Comparison of ENCODE assay signal across 1 cellular context in the genomic region with DNA sequence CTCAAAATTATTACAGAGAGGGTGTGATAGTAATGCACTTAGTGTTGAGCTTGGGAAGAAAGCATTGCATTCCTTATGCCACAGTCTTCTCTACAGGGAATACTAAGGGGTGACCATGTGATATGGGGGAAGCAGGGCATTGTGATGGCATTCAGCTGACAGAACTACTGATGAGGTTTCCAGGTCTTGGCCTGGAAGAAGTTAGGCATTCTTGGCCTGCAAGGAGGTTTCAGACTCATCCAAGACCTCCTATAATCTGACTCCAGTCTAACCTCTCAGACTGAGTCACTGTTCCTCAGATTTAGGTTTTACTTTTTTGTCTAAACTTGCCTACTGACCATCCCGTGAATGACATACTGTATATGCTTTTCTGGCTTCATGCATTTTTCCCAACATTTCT.
TF ChIP-seq lines count a peak whose summit lies in the region.

No MANE protein-coding gene starts in this region.

TF ChIP-seq in K562, 482 proteins besides CTCF, POLR2A, EP300 and RAD21:
- TF ChIP-seq SMAD1 (IDR thresholded peaks at IDR 0.05; ENCODE audit: low read depth, low read length, partially characterized antibody) = no peak
- TF ChIP-seq ZKSCAN8 (CRISPR knock-in tag; IDR thresholded peaks at IDR 0.05) = no peak
- no peak for TF ChIP-seq KLF6 (CRISPR knock-in tag; IDR thresholded peaks at IDR 0.05; ENCODE audit: borderline replicate concordance)
- no peak for TF ChIP-seq ZNF224 (CRISPR knock-in tag; IDR thresholded peaks at IDR 0.05)
- no peak for TF ChIP-seq FOXJ2 (tag; IDR thresholded peaks at IDR 0.05)
- TF ChIP-seq FOXP1 (CRISPR knock-in tag; IDR thresholded peaks at IDR 0.05) = no peak
- no peak for TF ChIP-seq ZNF124 (CRISPR knock-in tag; IDR thresholded peaks at IDR 0.05)
- TF ChIP-seq, protein P1, sequence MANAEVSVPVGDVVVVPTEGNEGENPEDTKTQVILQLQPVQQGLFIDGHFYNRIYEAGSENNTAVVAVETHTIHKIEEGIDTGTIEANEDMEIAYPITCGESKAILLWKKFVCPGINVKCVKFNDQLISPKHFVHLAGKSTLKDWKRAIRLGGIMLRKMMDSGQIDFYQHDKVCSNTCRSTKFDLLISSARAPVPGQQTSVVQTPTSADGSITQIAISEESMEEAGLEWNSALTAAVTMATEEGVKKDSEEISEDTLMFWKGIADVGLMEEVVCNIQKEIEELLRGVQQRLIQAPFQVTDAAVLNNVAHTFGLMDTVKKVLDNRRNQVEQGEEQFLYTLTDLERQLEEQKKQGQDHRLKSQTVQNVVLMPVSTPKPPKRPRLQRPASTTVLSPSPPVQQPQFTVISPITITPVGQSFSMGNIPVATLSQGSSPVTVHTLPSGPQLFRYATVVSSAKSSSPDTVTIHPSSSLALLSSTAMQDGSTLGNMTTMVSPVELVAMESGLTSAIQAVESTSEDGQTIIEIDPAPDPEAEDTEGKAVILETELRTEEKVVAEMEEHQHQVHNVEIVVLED (CRISPR knock-in tag; IDR thresholded peaks at IDR 0.05) = no peak
- TF ChIP-seq, protein P2, sequence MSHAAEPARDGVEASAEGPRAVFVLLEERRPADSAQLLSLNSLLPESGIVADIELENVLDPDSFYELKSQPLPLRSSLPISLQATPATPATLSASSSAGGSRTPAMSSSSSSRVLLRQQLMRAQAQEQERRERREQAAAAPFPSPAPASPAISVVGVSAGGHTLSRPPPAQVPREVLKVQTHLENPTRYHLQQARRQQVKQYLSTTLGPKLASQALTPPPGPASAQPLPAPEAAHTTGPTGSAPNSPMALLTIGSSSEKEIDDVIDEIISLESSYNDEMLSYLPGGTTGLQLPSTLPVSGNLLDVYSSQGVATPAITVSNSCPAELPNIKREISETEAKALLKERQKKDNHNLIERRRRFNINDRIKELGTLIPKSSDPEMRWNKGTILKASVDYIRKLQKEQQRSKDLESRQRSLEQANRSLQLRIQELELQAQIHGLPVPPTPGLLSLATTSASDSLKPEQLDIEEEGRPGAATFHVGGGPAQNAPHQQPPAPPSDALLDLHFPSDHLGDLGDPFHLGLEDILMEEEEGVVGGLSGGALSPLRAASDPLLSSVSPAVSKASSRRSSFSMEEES (CRISPR knock-in tag; IDR thresholded peaks at IDR 0.05) = no peak
- TF ChIP-seq KAT7 (CRISPR knock-in tag; IDR thresholded peaks at IDR 0.05; ENCODE audit: borderline replicate concordance) = no peak
